ENCODE assay signal across 18 cellular contexts in genomic region chr7:50677279-50677996, GRCh38.
DNase-seq lines count a peak whose midpoint lies in the region; ATAC-seq and TF ChIP-seq lines count a peak whose summit lies in the region.
"Had no signal": no experiment of that assay in that cellular context is flagged by ENCODE, and none has a peak within 500 bp of the region (broad histone marks: within the 10 kb centered on the region; RNA-seq: fewer than 3 reads in every experiment).

No MANE protein-coding gene starts in this region.

- no peak overlapping the region for H4K8ac ChIP-seq in H9 (replicated peaks; ENCODE audit: insufficient read length, low read depth, low read length)

- H2AFZ ChIP-seq in H9 (ENCODE audit: low read length): no peak overlapping the region

- no peak for ATAC-seq in WTC11

- DNase-seq in H9 (no peak), WTC11 (ENCODE audit: low spot score) (no peak), retina (peak; percentile 40), NCI-H187 (lab: John Stamatoyannopoulos, UW) (no peak), activated gamma-delta T cell treated with Interleukin-2 at 50 U/mL for 16 hours (no peak)
- DNase-seq in activated naive CD4-positive, alpha-beta T cell treated with anti-CD3 and anti-CD28 coated beads for 36 hours: no peak
- DNase-seq: activated CD4-positive, CD25-positive, alpha-beta regulatory T cell treated with anti-CD3 and anti-CD28 coated beads, Interleukin-2, amount 50 U/mL, for 72 hours; activated naive CD8-positive, alpha-beta T cell treated with anti-CD3 and anti-CD28 coated beads for 36 hours; cortex of kidney; HCEC 1CT; heart left ventricle; KBM-7; NCI-H2029; stimulated activated CD4-positive, alpha-beta T cell treated with anti-CD3 and anti-CD28 coated beads, Interleukin-2, amount 100 ng/mL, for 48 hours; T-helper 9 cell; upper lobe of left lung had no signal

- H3K4me2 ChIP-seq in H9 (ENCODE audit: insufficient read depth, insufficient read length, low read length): no peak overlapping the region

- no peaks in the 10 kb centered on the region for H4K20me1 ChIP-seq in H9 (ENCODE audit: control insufficient read depth, insufficient read depth, insufficient read length)

- H3T11ph ChIP-seq in H9 (ENCODE audit: low read length): no peak overlapping the region

- no peak overlapping the region for H4K91ac ChIP-seq in H9 (ENCODE audit: insufficient read length, low read depth, low read length)

- no peak overlapping the region for H3K56ac ChIP-seq in H9 (ENCODE audit: insufficient read length, low read depth, low read length)

- H3K4ac ChIP-seq in H9 (ENCODE audit: low read depth, low read length): no peak overlapping the region

- no peak overlapping the region for H3K27ac ChIP-seq in H9 (ENCODE audit: insufficient read length, low read depth, low read length)
- H3K27ac ChIP-seq in layer of hippocampus (ENCODE audit: low read depth, low read length): peak overlapping the region; percentile 85

- H3K9me3 Mint-ChIP-seq in H9 (no peaks in the 10 kb centered on the region), WTC11 (no peaks in the 10 kb centered on the region)
- no peaks in the 10 kb centered on the region for H3K9me3 Mint-ChIP-seq in activated naive CD4-positive, alpha-beta T cell treated with anti-CD3 and anti-CD28 coated beads for 36 hours
- H3K9me3 Mint-ChIP-seq: activated naive CD8-positive, alpha-beta T cell treated with anti-CD3 and anti-CD28 coated beads for 36 hours; stimulated activated naive CD8-positive, alpha-beta T cell treated with anti-CD3 and anti-CD28 coated beads, Interleukin-15, Interleukin-2, amounts not matched to agents 100 ng/mL and 50 ng/mL, for 24 hours had no signal

- H2BK12ac ChIP-seq in H9 (ENCODE audit: insufficient read length, low read depth, low read length): no peak overlapping the region

- TF ChIP-seq CTCF in H9 (conservative IDR thresholded peaks at IDR 0.05) (no peak), WTC11 (IDR thresholded peaks at IDR 0.05) (no peak)

- peaks cover 33 to 37% of the 10 kb centered on the region in 2 experiments for H3K4me1 Mint-ChIP-seq in H9
- peaks cover 49% of the 10 kb centered on the region for H3K4me1 Mint-ChIP-seq in WTC11
- H3K4me1 Mint-ChIP-seq in activated naive CD4-positive, alpha-beta T cell treated with anti-CD3 and anti-CD28 coated beads for 36 hours (ENCODE audit: low read depth): no peaks in the 10 kb centered on the region
- H3K4me1 Mint-ChIP-seq: activated naive CD8-positive, alpha-beta T cell treated with anti-CD3 and anti-CD28 coated beads for 36 hours had no signal

- no peaks in the 10 kb centered on the region for H3K23me2 ChIP-seq in H9 (ENCODE audit: insufficient read length, low read depth, low read length, poor library complexity, severe bottlenecking)

- H3K4me1 ChIP-seq in H9 (ENCODE audit: insufficient read depth, low read length): no peaks in the 10 kb centered on the region

- H3K36me3 Mint-ChIP-seq in H9 (ENCODE audit: insufficient read depth in 1 of 3, low read depth in 3 of 3) (peaks cover 12 to 22% (median 13%) of the 10 kb centered on the region in 3 experiments; a peak in 6 of 7 replicates), WTC11 (no peaks in the 10 kb centered on the region; the same call in 1 of the 2 replicates)
- no peaks in the 10 kb centered on the region for H3K36me3 Mint-ChIP-seq in activated naive CD4-positive, alpha-beta T cell treated with anti-CD3 and anti-CD28 coated beads for 36 hours (ENCODE audit: low read depth)
- H3K36me3 Mint-ChIP-seq: activated naive CD8-positive, alpha-beta T cell treated with anti-CD3 and anti-CD28 coated beads for 36 hours had no signal

- H3K27me3 ChIP-seq in H9 (ENCODE audit: insufficient read depth, low read length): no peaks in the 10 kb centered on the region
- no peaks in the 10 kb centered on the region for H3K27me3 ChIP-seq in layer of hippocampus (ENCODE audit: control insufficient read depth, insufficient read depth, low read length)
- H3K27me3 ChIP-seq: heart left ventricle, upper lobe of left lung had no signal

- CTCF ChIA-PET in WTC11 (lab: Charles Lee): no interaction called here
- CTCF ChIA-PET in activated naive CD4-positive, alpha-beta T cell treated with anti-CD3 and anti-CD28 coated beads for 36 hours (lab: Charles Lee): interaction anchor here (1.2 to 4.9 kb wide), 2 partner anchors 16 to 210 kb away, joined by 3 to 43 read pairs; no protein-coding TSS in a partner anchor

- intact Hi-C loops in activated naive CD4-positive, alpha-beta T cell treated with anti-CD3 and anti-CD28 coated beads for 36 hours (cut with micrococcal nuclease): loop anchor here (5.0 kb wide), 1 partner anchor 485 kb away; no protein-coding TSS in a partner anchor

- H2BK5ac ChIP-seq in H9 (ENCODE audit: insufficient read length, low read length): no peak overlapping the region

- H2BK15ac ChIP-seq in H9 (ENCODE audit: low read depth, low read length): no peak overlapping the region

- no CpG with 5 or more reads among the region's 13 CpGs for WGBS in H9 (ENCODE audit: extremely low coverage, insufficient read length, low lambda C conversion rate)

- no peak overlapping the region for H2AK5ac ChIP-seq in H9 (ENCODE audit: insufficient read length, low read length)

- 0 out of 2 replicates have a peak, but pooled peaks cover 2% of the 10 kb centered on the region for H3K79me2 ChIP-seq in H9 (ENCODE audit: insufficient read depth, low read length)

- H4K5ac ChIP-seq in H9 (ENCODE audit: insufficient read length, low read depth, low read length): no peak overlapping the region

- H3K14ac ChIP-seq in H9 (ENCODE audit: insufficient read depth, low read length): no peak overlapping the region

- H2BK120ac ChIP-seq in H9 (ENCODE audit: low read depth, low read length, poor library complexity, severe bottlenecking): no peak overlapping the region

- H3K23ac ChIP-seq in H9 (ENCODE audit: insufficient read length, low read depth, low read length): no peak overlapping the region

- no peak overlapping the region for H3K18ac ChIP-seq in H9 (ENCODE audit: insufficient read length, low read depth, low read length)

- H3K9me3 ChIP-seq in H9 (ENCODE audit: control insufficient read depth, low read depth, low read length): no peaks in the 10 kb centered on the region
- H3K9me3 ChIP-seq: heart left ventricle, upper lobe of left lung had no signal

- H3K79me1 ChIP-seq in H9 (ENCODE audit: insufficient read depth, low read depth, low read length, poor library complexity, severe bottlenecking): no peaks in the 10 kb centered on the region

- H3K4me3 Mint-ChIP-seq in H9 (no peak overlapping the region), WTC11 (no peak overlapping the region)
- no peak overlapping the region for H3K4me3 Mint-ChIP-seq in activated naive CD4-positive, alpha-beta T cell treated with anti-CD3 and anti-CD28 coated beads for 36 hours
- H3K4me3 Mint-ChIP-seq: activated naive CD8-positive, alpha-beta T cell treated with anti-CD3 and anti-CD28 coated beads for 36 hours; stimulated activated naive CD8-positive, alpha-beta T cell treated with anti-CD3 and anti-CD28 coated beads, Interleukin-15, Interleukin-2, amounts not matched to agents 100 ng/mL and 50 ng/mL, for 24 hours had no signal

- H3K27ac Mint-ChIP-seq in H9: peak overlapping the region; percentile 24 to 82 (median 76); a peak in 3 of 7 replicates
- peak overlapping the region; percentile 51; the same call in 1 of the 2 replicates for H3K27ac Mint-ChIP-seq in WTC11
- no peak overlapping the region for H3K27ac Mint-ChIP-seq in activated naive CD4-positive, alpha-beta T cell treated with anti-CD3 and anti-CD28 coated beads for 36 hours
- H3K27ac Mint-ChIP-seq: activated naive CD8-positive, alpha-beta T cell treated with anti-CD3 and anti-CD28 coated beads for 36 hours; stimulated activated naive CD8-positive, alpha-beta T cell treated with anti-CD3 and anti-CD28 coated beads, Interleukin-15, Interleukin-2, amounts not matched to agents 100 ng/mL and 50 ng/mL, for 24 hours had no signal

- POLR2A ChIA-PET in WTC11 (lab: Charles Lee): no interaction called here

- H3K9ac ChIP-seq in H9 (ENCODE audit: extremely low read depth, insufficient read length, low read length): no peak overlapping the region

- H3K27me3 Mint-ChIP-seq in H9 (ENCODE audit: low read depth) (no peaks in the 10 kb centered on the region), WTC11 (ENCODE audit: low read depth) (no peaks in the 10 kb centered on the region)
- H3K27me3 Mint-ChIP-seq in activated naive CD4-positive, alpha-beta T cell treated with anti-CD3 and anti-CD28 coated beads for 36 hours (ENCODE audit: low read depth): no peaks in the 10 kb centered on the region
- H3K27me3 Mint-ChIP-seq: activated naive CD8-positive, alpha-beta T cell treated with anti-CD3 and anti-CD28 coated beads for 36 hours; stimulated activated naive CD8-positive, alpha-beta T cell treated with anti-CD3 and anti-CD28 coated beads, Interleukin-15, Interleukin-2, amounts not matched to agents 100 ng/mL and 50 ng/mL, for 24 hours had no signal

- no peak overlapping the region for H2BK20ac ChIP-seq in H9 (ENCODE audit: low read depth, low read length, poor library complexity, severe bottlenecking)

TF ChIP-seq in WTC11, 78 proteins besides CTCF, POLR2A, EP300 and RAD21 (continues in another document):
- TF ChIP-seq HMGA2 (CRISPR knock-in tag; IDR thresholded peaks at IDR 0.05) (no peak), ERG (CRISPR knock-in tag; IDR thresholded peaks at IDR 0.05) (no peak), JAZF1 (CRISPR knock-in tag; IDR thresholded peaks at IDR 0.05) (no peak), TEAD1 (CRISPR knock-in tag; IDR thresholded peaks at IDR 0.05) (no peak), PRRX2 (CRISPR knock-in tag; IDR thresholded peaks at IDR 0.05) (no peak)
